In genomic region chr14:104561124-104561531, GRCh38 we compare ENCODE assay signal across 19 cellular contexts.
"Had no signal": no experiment of that assay in that cellular context is flagged by ENCODE, and none has a peak within 500 bp of the region (broad histone marks: within the 10 kb centered on the region; RNA-seq: fewer than 3 reads in every experiment).

No MANE protein-coding gene starts in this region.

- H3K36me3 Mint-ChIP-seq: activated naive CD4-positive, alpha-beta T cell treated with anti-CD3 and anti-CD28 coated beads, Interleukin-2, amount 50 U/mL, for 24 hours; naive B cell had no signal

- H3K27ac Mint-ChIP-seq: activated CD4-positive, alpha-beta T cell treated with anti-CD3 and anti-CD28 coated beads for 36 hours; activated CD8-positive, alpha-beta T cell treated with anti-CD3 and anti-CD28 coated beads, Interleukin-2, amount 10 ng/mL, durations not matched to agents 7 days and 5 days; naive B cell had no signal

- H3K4me3 ChIP-seq: adrenal gland, colonic mucosa, gastroesophageal sphincter, stomach, testis, upper lobe of right lung had no signal

- H3K4me1 Mint-ChIP-seq: activated CD4-positive, alpha-beta T cell treated with anti-CD3 and anti-CD28 coated beads for 36 hours; activated naive CD4-positive, alpha-beta T cell treated with anti-CD3 and anti-CD28 coated beads, Interleukin-2, amount 50 U/mL, for 24 hours had no signal

- H3K4me3 Mint-ChIP-seq: activated CD4-positive, alpha-beta T cell treated with anti-CD3 and anti-CD28 coated beads for 36 hours; activated CD8-positive, alpha-beta T cell treated with anti-CD3 and anti-CD28 coated beads, Interleukin-2, amount 10 ng/mL, durations not matched to agents 7 days and 5 days; activated naive CD4-positive, alpha-beta T cell treated with anti-CD3 and anti-CD28 coated beads, Interleukin-2, amount 50 U/mL, for 24 hours; naive B cell had no signal

- ATAC-seq: activated CD4-positive, alpha-beta T cell treated with anti-CD3 and anti-CD28 coated beads for 36 hours; activated CD8-positive, alpha-beta T cell treated with anti-CD3 and anti-CD28 coated beads, Interleukin-2, amount 10 ng/mL, durations not matched to agents 7 days and 5 days; gastroesophageal sphincter; left lobe of liver; upper lobe of right lung had no signal

- H3K4me1 ChIP-seq: adrenal gland, colonic mucosa, upper lobe of right lung had no signal

- H3K27me3 ChIP-seq: colonic mucosa, testis had no signal

- H3K36me3 ChIP-seq: adrenal gland, colonic mucosa, gastroesophageal sphincter, neutrophil, stomach, upper lobe of right lung had no signal

- DNase-seq: activated CD4-positive, alpha-beta T cell treated with anti-CD3 and anti-CD28 coated beads for 36 hours; activated CD8-positive, alpha-beta memory T cell treated with anti-CD3 and anti-CD28 coated beads, Interleukin-2, amount 50 U/mL, for 4 hours; activated CD8-positive, alpha-beta T cell treated with anti-CD3 and anti-CD28 coated beads, Interleukin-2, amount 10 ng/mL, durations not matched to agents 7 days and 5 days; activated effector memory CD4-positive, alpha-beta T cell treated with anti-CD3 and anti-CD28 coated beads, Interleukin-2, amount 50 U/mL, for 16 hours; activated T-cell treated with anti-CD3 and anti-CD28 coated beads, Interleukin-2, amount 50 U/mL, for 48 hours; adrenal gland; caudate nucleus; colonic mucosa; naive B cell; stimulated activated CD4-positive, alpha-beta T cell treated with anti-CD3 and anti-CD28 coated beads, Interleukin-12 subunit alpha, Interleukin-12 subunit beta, amount 100 ng/mL, for 4 hours; stimulated activated CD4-positive, alpha-beta T cell treated with anti-CD3 and anti-CD28 coated beads, Interleukin-2, amount 100 ng/mL, for 24 hours; stomach; T-helper 1 cell; testis; upper lobe of right lung had no signal

- H3K9me3 ChIP-seq: adrenal gland, colonic mucosa, gastroesophageal sphincter, neutrophil, stomach, testis, upper lobe of right lung had no signal

- H3K9me3 Mint-ChIP-seq: activated naive CD4-positive, alpha-beta T cell treated with anti-CD3 and anti-CD28 coated beads, Interleukin-2, amount 50 U/mL, for 24 hours; naive B cell had no signal
